31 cellular contexts compared by ENCODE assay signal in the genomic region with DNA sequence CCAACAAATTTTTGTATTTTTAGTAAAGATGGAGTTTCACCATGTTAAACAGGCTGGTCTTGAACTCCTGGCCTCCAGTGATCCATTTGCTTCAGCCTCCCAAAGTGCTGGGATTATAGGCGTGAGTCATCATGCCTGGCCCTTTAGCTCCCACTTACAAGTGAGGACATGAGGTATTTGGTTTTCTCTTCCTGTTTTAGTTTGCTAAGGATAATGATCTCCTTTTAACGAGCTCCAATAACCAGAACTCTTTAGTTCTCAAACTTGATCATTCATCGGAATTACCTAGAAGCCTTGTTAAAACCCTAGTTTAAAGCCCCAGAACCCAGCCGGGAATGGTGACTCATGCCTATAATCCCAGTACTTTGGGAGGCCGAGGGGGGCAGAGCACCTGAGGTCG.
"Had no signal": no experiment of that assay in that cellular context is flagged by ENCODE, and none has a peak within 500 bp of the region (broad histone marks: within the 10 kb centered on the region; RNA-seq: fewer than 3 reads in every experiment).

No MANE protein-coding gene starts in this region.

- H3K27ac Mint-ChIP-seq: activated CD4-positive, alpha-beta memory T cell treated with anti-CD3 and anti-CD28 coated beads for 36 hours; activated CD4-positive, alpha-beta T cell treated with anti-CD3 and anti-CD28 coated beads for 36 hours; activated CD4-positive, alpha-beta T cell treated with anti-CD3 and anti-CD28 coated beads, Interleukin-2, amount 10 ng/mL, durations not matched to agents 24 days and 14 days; activated CD8-positive, alpha-beta memory T cell treated with anti-CD3 and anti-CD28 coated beads, Interleukin-2, amount 10 ng/mL, durations not matched to agents 7 days and 5 days; activated CD8-positive, alpha-beta T cell treated with anti-CD3 and anti-CD28 coated beads, Interleukin-2, amount 10 ng/mL, durations not matched to agents 7 days and 5 days; activated naive CD4-positive, alpha-beta T cell treated with anti-CD3 and anti-CD28 coated beads, Interleukin-2, amount 10 ng/mL, durations not matched to agents 7 days and 5 days; activated naive CD4-positive, alpha-beta T cell treated with anti-CD3 and anti-CD28 coated beads, Interleukin-2, amount 50 U/mL, for 72 hours; activated naive CD8-positive, alpha-beta T cell treated with anti-CD3 and anti-CD28 coated beads, Interleukin-2, amount 10 ng/mL, durations not matched to agents 7 days and 5 days; activated T-helper 1 cell treated with anti-CD3 and anti-CD28 coated beads, Interleukin-12 subunit alpha, Interleukin-12 subunit beta, Interleukin-2, Interleukin-4 antibody, amounts not matched to agents 30 ng/mL and 10 ng/mL and 1 ng/mL, durations not matched to agents 14 hours and 24 hours and 36 hours; dendritic cell treated with granulocyte-macrophage colony-stimulating factor and Interleukin-4, amounts not matched to agents 40 ng/mL and 50 ng/mL, for 4 days; T-helper 17 cell; T-helper 2 cell treated with Interferon-gamma antibody and Interleukin-4, amounts not matched to agents 5 μg/mL and 100 μg/mL, for 36 hours had no signal

- H3K36me3 Mint-ChIP-seq: activated CD4-positive, alpha-beta memory T cell treated with anti-CD3 and anti-CD28 coated beads for 36 hours; activated CD8-positive, alpha-beta memory T cell treated with anti-CD3 and anti-CD28 coated beads, Interleukin-2, amount 10 ng/mL, durations not matched to agents 7 days and 5 days; activated naive CD4-positive, alpha-beta T cell treated with anti-CD3 and anti-CD28 coated beads, Interleukin-2, amount 10 ng/mL, durations not matched to agents 7 days and 5 days; activated naive CD4-positive, alpha-beta T cell treated with anti-CD3 and anti-CD28 coated beads, Interleukin-2, amount 50 U/mL, for 72 hours; activated naive CD8-positive, alpha-beta T cell treated with anti-CD3 and anti-CD28 coated beads, Interleukin-2, amount 10 ng/mL, durations not matched to agents 7 days and 5 days had no signal

- H3K9me3 Mint-ChIP-seq: activated CD4-positive, alpha-beta memory T cell treated with anti-CD3 and anti-CD28 coated beads for 36 hours; activated CD4-positive, alpha-beta T cell treated with anti-CD3 and anti-CD28 coated beads, Interleukin-2, amount 10 ng/mL, durations not matched to agents 24 days and 14 days; activated naive CD4-positive, alpha-beta T cell treated with anti-CD3 and anti-CD28 coated beads, Interleukin-2, amount 10 ng/mL, durations not matched to agents 7 days and 5 days; central memory CD8-positive, alpha-beta T cell; dendritic cell treated with granulocyte-macrophage colony-stimulating factor and Interleukin-4, amounts not matched to agents 40 ng/mL and 50 ng/mL, for 4 days had no signal

- H3K4me1 Mint-ChIP-seq: activated CD4-positive, alpha-beta T cell treated with anti-CD3 and anti-CD28 coated beads for 36 hours; activated CD4-positive, alpha-beta T cell treated with anti-CD3 and anti-CD28 coated beads, Interleukin-2, amount 10 ng/mL, durations not matched to agents 24 days and 14 days; activated CD8-positive, alpha-beta memory T cell treated with anti-CD3 and anti-CD28 coated beads, Interleukin-2, amount 10 ng/mL, durations not matched to agents 7 days and 5 days; activated naive CD4-positive, alpha-beta T cell treated with anti-CD3 and anti-CD28 coated beads, Interleukin-2, amount 10 ng/mL, durations not matched to agents 7 days and 5 days; activated naive CD8-positive, alpha-beta T cell treated with anti-CD3 and anti-CD28 coated beads, Interleukin-2, amount 10 ng/mL, durations not matched to agents 7 days and 5 days; central memory CD8-positive, alpha-beta T cell; T-helper 17 cell had no signal

- H3K4me3 Mint-ChIP-seq: activated CD4-positive, alpha-beta memory T cell treated with anti-CD3 and anti-CD28 coated beads for 36 hours; activated CD4-positive, alpha-beta T cell treated with anti-CD3 and anti-CD28 coated beads for 36 hours; activated CD4-positive, alpha-beta T cell treated with anti-CD3 and anti-CD28 coated beads, Interleukin-2, amount 10 ng/mL, durations not matched to agents 24 days and 14 days; activated CD8-positive, alpha-beta memory T cell treated with anti-CD3 and anti-CD28 coated beads, Interleukin-2, amount 10 ng/mL, durations not matched to agents 7 days and 5 days; activated CD8-positive, alpha-beta T cell treated with anti-CD3 and anti-CD28 coated beads, Interleukin-2, amount 10 ng/mL, durations not matched to agents 7 days and 5 days; activated naive CD4-positive, alpha-beta T cell treated with anti-CD3 and anti-CD28 coated beads, Interleukin-2, amount 10 ng/mL, durations not matched to agents 7 days and 5 days; activated naive CD8-positive, alpha-beta T cell treated with anti-CD3 and anti-CD28 coated beads, Interleukin-2, amount 10 ng/mL, durations not matched to agents 7 days and 5 days; activated T-helper 1 cell treated with anti-CD3 and anti-CD28 coated beads, Interleukin-12 subunit alpha, Interleukin-12 subunit beta, Interleukin-2, Interleukin-4 antibody, amounts not matched to agents 30 ng/mL and 10 ng/mL and 1 ng/mL, durations not matched to agents 14 hours and 24 hours and 36 hours; central memory CD8-positive, alpha-beta T cell; dendritic cell treated with granulocyte-macrophage colony-stimulating factor and Interleukin-4, amounts not matched to agents 40 ng/mL and 50 ng/mL, for 4 days; endodermal cell; T-helper 17 cell; T-helper 2 cell treated with Interferon-gamma antibody and Interleukin-4, amounts not matched to agents 5 μg/mL and 100 μg/mL, for 36 hours had no signal

- H3K27me3 Mint-ChIP-seq: activated CD4-positive, alpha-beta memory T cell treated with anti-CD3 and anti-CD28 coated beads for 36 hours; activated CD4-positive, alpha-beta T cell treated with anti-CD3 and anti-CD28 coated beads, Interleukin-2, amount 10 ng/mL, durations not matched to agents 24 days and 14 days; activated CD8-positive, alpha-beta memory T cell treated with anti-CD3 and anti-CD28 coated beads, Interleukin-2, amount 10 ng/mL, durations not matched to agents 7 days and 5 days; activated naive CD4-positive, alpha-beta T cell treated with anti-CD3 and anti-CD28 coated beads, Interleukin-2, amount 10 ng/mL, durations not matched to agents 7 days and 5 days; activated naive CD8-positive, alpha-beta T cell treated with anti-CD3 and anti-CD28 coated beads, Interleukin-2, amount 10 ng/mL, durations not matched to agents 7 days and 5 days; central memory CD8-positive, alpha-beta T cell; dendritic cell treated with granulocyte-macrophage colony-stimulating factor and Interleukin-4, amounts not matched to agents 40 ng/mL and 50 ng/mL, for 4 days; T-helper 17 cell had no signal

- H3K4me3 ChIP-seq: coronary artery, dorsolateral prefrontal cortex had no signal

- DNase-seq: activated CD4-positive, alpha-beta memory T cell treated with anti-CD3 and anti-CD28 coated beads for 36 hours; activated CD4-positive, alpha-beta T cell treated with anti-CD3 and anti-CD28 coated beads for 36 hours; activated CD4-positive, alpha-beta T cell treated with anti-CD3 and anti-CD28 coated beads, Interleukin-2, amount 10 ng/mL, durations not matched to agents 24 days and 14 days; activated CD4-positive, CD25-positive, alpha-beta regulatory T cell; activated CD4-positive, CD25-positive, alpha-beta regulatory T cell treated with anti-CD3 and anti-CD28 coated beads, Interleukin-2, amount 50 U/mL, for 72 hours; activated CD8-positive, alpha-beta memory T cell treated with anti-CD3 and anti-CD28 coated beads, Interleukin-2, amount 10 ng/mL, durations not matched to agents 7 days and 5 days; activated CD8-positive, alpha-beta memory T cell treated with anti-CD3 and anti-CD28 coated beads, Interleukin-2, amount 50 U/mL, for 4 hours; activated CD8-positive, alpha-beta T cell treated with anti-CD3 and anti-CD28 coated beads, Interleukin-2, amount 10 ng/mL, durations not matched to agents 7 days and 5 days; activated gamma-delta T cell; activated naive CD4-positive, alpha-beta T cell; activated naive CD4-positive, alpha-beta T cell treated with anti-CD3 and anti-CD28 coated beads, Interleukin-2, amount 10 ng/mL, durations not matched to agents 7 days and 5 days; activated naive CD8-positive, alpha-beta T cell treated with anti-CD3 and anti-CD28 coated beads, Interleukin-2, amount 10 ng/mL, durations not matched to agents 7 days and 5 days; activated T-cell treated with anti-CD3 and anti-CD28 coated beads, Interleukin-2, amount 50 U/mL, for 1 hour; activated T-cell treated with anti-CD3 and anti-CD28 coated beads, Interleukin-2, amount 50 U/mL, for 48 hours; amniotic stem cell; anterior cingulate cortex; brain microvascular endothelial cell; dorsolateral prefrontal cortex; effector memory CD4-positive, alpha-beta T cell; endodermal cell; foreskin fibroblast; head of caudate nucleus; T-helper 17 cell; T1000 had no signal

- ATAC-seq: activated CD4-positive, alpha-beta T cell treated with anti-CD3 and anti-CD28 coated beads for 36 hours; activated CD8-positive, alpha-beta memory T cell treated with anti-CD3 and anti-CD28 coated beads, Interleukin-2, amount 10 ng/mL, durations not matched to agents 7 days and 5 days; activated CD8-positive, alpha-beta T cell treated with anti-CD3 and anti-CD28 coated beads, Interleukin-2, amount 10 ng/mL, durations not matched to agents 7 days and 5 days; activated naive CD4-positive, alpha-beta T cell treated with anti-CD3 and anti-CD28 coated beads, Interleukin-2, amount 50 U/mL, for 72 hours; esophagus mucosa; T-helper 17 cell had no signal
